Comparison of ENCODE assay signal across 15 cellular contexts in genomic region chr12:90036641-90037040, GRCh38.
DNase-seq lines count a peak whose midpoint lies in the region; ATAC-seq, FAIRE-seq and TF ChIP-seq lines count a peak whose summit lies in the region.
"Had no signal": no experiment of that assay in that cellular context is flagged by ENCODE, and none has a peak within 500 bp of the region (broad histone marks: within the 10 kb centered on the region; RNA-seq: fewer than 3 reads in every experiment).

No MANE protein-coding gene starts in this region.

- H3K4me1 Mint-ChIP-seq in nephron = peaks cover 13% of the 10 kb centered on the region

- H3K27me3 ChIP-seq in bronchial epithelial cell (ENCODE audit: control insufficient read depth, insufficient read depth, low read length) = no peaks in the 10 kb centered on the region

- H3K9me3 Mint-ChIP-seq in nephron = peaks cover 7% of the 10 kb centered on the region
- H3K9me3 Mint-ChIP-seq: activated B cell treated with CpG ODN at 0.5 μM for 24 hours had no signal

- H3K27ac Mint-ChIP-seq in nephron = peak overlapping the region in 2 of 3 experiments; percentile 41 to 47
- H3K27ac Mint-ChIP-seq: activated B cell treated with CpG ODN at 0.5 μM for 24 hours, T-cell had no signal

- FAIRE-seq in GM19239 (lab: Jason Lieb, UNC) (peak; percentile 49), bronchial epithelial cell (lab: Jason Lieb, UNC) (no peak)

- no peak overlapping the region for H3K4me3 Mint-ChIP-seq in nephron
- H3K4me3 Mint-ChIP-seq: activated B cell treated with CpG ODN at 0.5 μM for 24 hours, T-cell had no signal

- no peak for TF ChIP-seq CTCF in bronchial epithelial cell (IDR thresholded peaks at IDR 0.05; ENCODE audit: insufficient read depth, low read length, severe bottlenecking)
- no peak for TF ChIP-seq CTCF in nephron (IDR thresholded peaks at IDR 0.05; ENCODE audit: unreplicated experiment in 3 of 3)

- peaks cover 4% of the 10 kb centered on the region for H3K36me3 Mint-ChIP-seq in nephron (ENCODE audit: low read depth)
- H3K36me3 Mint-ChIP-seq: T-cell had no signal

- H3K4me3 ChIP-seq in bronchial epithelial cell (ENCODE audit: low read depth, low read length) = no peak overlapping the region

- no peak for DNase-seq in GM19239 (ENCODE audit: insufficient read length, low spot score)
- peak; percentile 82 for DNase-seq in LHCN-M2 (ENCODE audit: low read depth)
- peak; percentile 61 for DNase-seq in bronchial epithelial cell (ENCODE audit: low read depth)
- DNase-seq in SW 1271 (lab: John Stamatoyannopoulos, UW) = no peak
- DNase-seq in NCI-H2196 (lab: John Stamatoyannopoulos, UW; ENCODE audit: unreplicated experiment) = no peak
- DNase-seq: activated B cell treated with CpG ODN at 0.5 μM for 24 hours; GDM1; GOT3; left ventricle myocardium superior; NCI-H2171; stimulated activated naive CD4-positive, alpha-beta T cell treated with Interleukin-2 at 50 U/mL for 16 hours; T-cell had no signal

- H3K27me3 Mint-ChIP-seq in nephron (ENCODE audit: low read depth) = no peaks in the 10 kb centered on the region
- H3K27me3 Mint-ChIP-seq: activated B cell treated with CpG ODN at 0.5 μM for 24 hours, T-cell had no signal

- no peaks in the 10 kb centered on the region for H3K36me3 ChIP-seq in bronchial epithelial cell (ENCODE audit: control insufficient read depth, insufficient read depth, low read length)

- ATAC-seq in GM21390 (IDR thresholded peaks at IDR 0.05; ENCODE audit: unreplicated experiment) = no peak
- ATAC-seq: esophagus mucosa, left ventricle myocardium superior had no signal

Comparison
In these comparisons a context has a peak if more than half of its experiments do, and no peak if none do; other contexts are left out.
1. DNase-seq: peak in LHCN-M2 (single experiment) and bronchial epithelial cell (single experiment); none in GM19239 (single experiment), SW 1271 (0 of 2) and NCI-H2196 (single experiment).